Comparison of ENCODE assay signal across 9 cellular contexts in genomic region chr19:46849610-46850009, GRCh38. TPM values are rescaled to one million over a fixed set of nuclear protein-coding genes. Genes with fewer than 3 reads are reported as not detected.
DNase-seq lines count a peak whose midpoint lies in the region; FAIRE-seq and TF ChIP-seq lines count a peak whose summit lies in the region.
"Had no signal": no experiment of that assay in that cellular context is flagged by ENCODE, and none has a peak within 500 bp of the region (broad histone marks: within the 10 kb centered on the region; RNA-seq: fewer than 3 reads in every experiment).

No MANE protein-coding gene starts in this region.

- H3K4me1 Mint-ChIP-seq in mesothelial cell of epicardium = peaks cover 14% of the 10 kb centered on the region

- POLR2A ChIA-PET in A673 (lab: Charles Lee; ENCODE audit: low non-redundant PET) = interaction anchor here (0.6 kb wide), 1 partner anchor 1696 kb away, joined by 3 read pairs; no protein-coding TSS in a partner anchor

- no peak overlapping the region; the same call in 1 of the 2 replicates for H3K9ac ChIP-seq in HUES48 (ENCODE audit: low read depth, low read length)

- H3K4me1 ChIP-seq in A673 (ENCODE audit: insufficient read depth, low read length, poor library complexity, severe bottlenecking) (peaks cover 8% of the 10 kb centered on the region), HUES48 (ENCODE audit: control insufficient read depth, insufficient read depth, low read length) (peaks cover 8% of the 10 kb centered on the region; the same call in 1 of the 2 replicates)

- peak overlapping the region; percentile 60 for H3K4me3 ChIP-seq in A673 (ENCODE audit: low read depth, low read length, poor library complexity, severe bottlenecking)
- H3K4me3 ChIP-seq in HUES48 (ENCODE audit: low read depth, low read length) = peak overlapping the region; percentile 88
- peak overlapping the region; percentile 96 for H3K4me3 ChIP-seq in brain microvascular endothelial cell (ENCODE audit: low read depth, low read length)

- DNase-seq in A673 (ENCODE audit: low spot score) (peak; percentile 33), brain microvascular endothelial cell (no peak), mesothelial cell of epicardium (ENCODE audit: low spot score in 2 of 2, unreplicated experiment in 2 of 2) (no peak), GM19239 (ENCODE audit: insufficient read length, low spot score) (no peak), NCI-H2171 (lab: John Stamatoyannopoulos, UW) (no peak), dermis blood vessel endothelial cell (no peak), AML-193 (lab: John Stamatoyannopoulos, UW) (no peak)
- DNase-seq: stimulated activated CD4-positive, alpha-beta T cell treated with anti-CD3 and anti-CD28 coated beads, Interleukin-1b, Interleukin-23, amount 100 ng/mL, for 48 hours had no signal

- FAIRE-seq in GM19239 (lab: Jason Lieb, UNC) = no peak

- H3K36me3 ChIP-seq in A673 (ENCODE audit: insufficient read depth, low read length, poor library complexity, severe bottlenecking) = peaks cover 7% of the 10 kb centered on the region
- peaks cover 13% of the 10 kb centered on the region for H3K36me3 ChIP-seq in HUES48 (ENCODE audit: control insufficient read depth, insufficient read depth, low read length)
- peaks cover 5% of the 10 kb centered on the region for H3K36me3 ChIP-seq in brain microvascular endothelial cell (replicated peaks)

- in situ Hi-C loops in brain microvascular endothelial cell (cut with HindIII; ENCODE audit: low pct_ligation_motif_present, low sequenced_read_pairs) = loop anchor here (25.0 kb wide), 1 partner anchor 113 kb away; no protein-coding TSS in a partner anchor

- H3K9me3 Mint-ChIP-seq in mesothelial cell of epicardium = no peaks in the 10 kb centered on the region

- TSS peak; percentile 76 for BruUV-seq in A673 (replicated peaks; lab: Mats Ljungman, UMichigan)

- no peaks in the 10 kb centered on the region for H3K9me3 ChIP-seq in A673 (ENCODE audit: low read depth, low read length, poor library complexity, severe bottlenecking)
- H3K9me3 ChIP-seq in HUES48 (ENCODE audit: control insufficient read depth, insufficient read depth, low read length) = no peaks in the 10 kb centered on the region

- intact Hi-C loops in A673 (cut with micrococcal nuclease; ENCODE audit: unreplicated experiment) = loop anchor here (5.0 to 10.0 kb wide), 2 partner anchors 62 to 395 kb away; partner anchors contain the start of gene SLC1A5

- no peaks in the 10 kb centered on the region for H3K27me3 ChIP-seq in A673 (replicated peaks; ENCODE audit: insufficient read depth, low read depth, low read length, poor library complexity)
- no peaks in the 10 kb centered on the region for H3K27me3 ChIP-seq in HUES48 (ENCODE audit: control insufficient read depth, insufficient read depth, low read length)
- H3K27me3 ChIP-seq in brain microvascular endothelial cell (replicated peaks) = no peaks in the 10 kb centered on the region

- H3K4me3 Mint-ChIP-seq in mesothelial cell of epicardium = peak overlapping the region; percentile 82

- H3K27ac ChIP-seq in A673 (ENCODE audit: low read depth, low read length, poor library complexity, severe bottlenecking) (peak overlapping the region; percentile 81), HUES48 (ENCODE audit: low read depth, low read length) (peak overlapping the region; percentile 90), brain microvascular endothelial cell (peak overlapping the region; percentile 75)

- peak overlapping the region; percentile 96 for H3K27ac Mint-ChIP-seq in mesothelial cell of epicardium

- TF ChIP-seq CTCF in A673 (conservative IDR thresholded peaks at IDR 0.05; ENCODE audit: low read depth, low read length) (no peak), brain microvascular endothelial cell (IDR thresholded peaks at IDR 0.05; ENCODE audit: low read depth, low read length, missing control alignments) (no peak), mesothelial cell of epicardium (IDR thresholded peaks at IDR 0.05; ENCODE audit: unreplicated experiment) (no peak)

- CTCF ChIA-PET in A673 (lab: Charles Lee) = no interaction called here

- peaks cover 6% of the 10 kb centered on the region for H3K36me3 Mint-ChIP-seq in mesothelial cell of epicardium

- no peaks in the 10 kb centered on the region for H3K27me3 Mint-ChIP-seq in mesothelial cell of epicardium (ENCODE audit: low read depth)

RNA-seq across cellular contexts. Expression of gene AP2S1, which starts 1.0 kb away (rescaled TPM):
- total RNA-seq in A673 (2021) (226 and 241 TPM in 2 replicates), mesothelial cell of epicardium (97.5 to 109 TPM (median 107 TPM) in 3 replicates), dermis blood vessel endothelial cell (118 and 218 TPM in 2 replicates)

RNA-seq across cellular contexts. Expression of gene ARHGAP35, which starts 11.2 kb away (rescaled TPM):
- total RNA-seq in A673 (2021) (76.5 and 76.7 TPM in 2 replicates), mesothelial cell of epicardium (74.9 to 77.9 TPM (median 77.4 TPM) in 3 replicates), dermis blood vessel endothelial cell (25.9 and 44.5 TPM in 2 replicates)
